18 cellular contexts compared by ENCODE assay signal in genomic region chr6:111291860-111292259, GRCh38.
DNase-seq lines count a peak whose midpoint lies in the region; ATAC-seq, FAIRE-seq and TF ChIP-seq lines count a peak whose summit lies in the region.
"Had no signal": no experiment of that assay in that cellular context is flagged by ENCODE, and none has a peak within 500 bp of the region (broad histone marks: within the 10 kb centered on the region; RNA-seq: fewer than 3 reads in every experiment).

No MANE protein-coding gene starts in this region.

- H3K27ac Mint-ChIP-seq in astrocyte (ENCODE audit: unreplicated experiment), result no peak overlapping the region

- peaks cover 9% of the 10 kb centered on the region for H3K4me1 Mint-ChIP-seq in astrocyte (ENCODE audit: low read depth, unreplicated experiment)

- FAIRE-seq in astrocyte (lab: Jason Lieb, UNC) (no peak), GM19239 (lab: Jason Lieb, UNC) (no peak)
- FAIRE-seq: HTR-8/SVneo, RCC 7860 had no signal

- POLR2A ChIA-PET in HEK293T (lab: Yijun Ruan, JAX), result no interaction called here

- no peak overlapping the region for H3K4me3 Mint-ChIP-seq in astrocyte (ENCODE audit: unreplicated experiment)
- H3K4me3 Mint-ChIP-seq: CD4-positive, alpha-beta memory T cell; H9 had no signal

- peaks cover 6% of the 10 kb centered on the region; the same call in 1 of the 2 replicates for H3K36me3 ChIP-seq in BE2C
- no peaks in the 10 kb centered on the region for H3K36me3 ChIP-seq in astrocyte (ENCODE audit: insufficient read depth, low read length)
- no peaks in the 10 kb centered on the region for H3K36me3 ChIP-seq in psoas muscle (ENCODE audit: insufficient read depth in 1 of 2, low read depth in 1 of 2)

- no peaks in the 10 kb centered on the region for H4K20me1 ChIP-seq in astrocyte (ENCODE audit: insufficient read depth, low read length)

- H3K4me3 ChIP-seq in BE2C (ENCODE audit: low read depth, low read length) (no peak overlapping the region), astrocyte (ENCODE audit: insufficient read depth, low read depth, low read length) (no peak overlapping the region), psoas muscle (no peak overlapping the region)

- H3K4me1 ChIP-seq in BE2C (peaks cover 19% of the 10 kb centered on the region), astrocyte (ENCODE audit: insufficient read depth, low read length) (peaks cover 8% of the 10 kb centered on the region), psoas muscle (peaks cover 15% of the 10 kb centered on the region)

- intact Hi-C loops in psoas muscle (cut with DNase I), result no loop called here

- H3K4me2 ChIP-seq in astrocyte (ENCODE audit: low read length), result no peak overlapping the region

- peaks cover 15% of the 10 kb centered on the region for H3K36me3 Mint-ChIP-seq in astrocyte (ENCODE audit: low read depth, unreplicated experiment)

- no peaks in the 10 kb centered on the region for H3K9me3 ChIP-seq in BE2C
- H3K9me3 ChIP-seq in astrocyte (ENCODE audit: insufficient read depth, low read depth, low read length), result no peaks in the 10 kb centered on the region
- H3K9me3 ChIP-seq in psoas muscle, result no peaks in the 10 kb centered on the region

- no peaks in the 10 kb centered on the region for H3K79me2 ChIP-seq in astrocyte (ENCODE audit: insufficient read depth, low read length)

- peak in 2 of 4 donors; percentile 16 to 43 for ATAC-seq in psoas muscle
- ATAC-seq in HG02973 (IDR thresholded peaks at IDR 0.05; ENCODE audit: unreplicated experiment), result no peak

- TF ChIP-seq CTCF in BE2C (IDR thresholded peaks at IDR 0.05; ENCODE audit: low read depth, low read length) (no peak), astrocyte (IDR thresholded peaks at IDR 0.05; ENCODE audit: insufficient read depth, low read depth, low read length) (no peak), psoas muscle (IDR thresholded peaks at IDR 0.05) (no peak)

- no peak overlapping the region for H3K9ac ChIP-seq in astrocyte (ENCODE audit: low read length)

- H3K27me3 ChIP-seq in BE2C, result no peaks in the 10 kb centered on the region
- no peaks in the 10 kb centered on the region for H3K27me3 ChIP-seq in astrocyte (ENCODE audit: insufficient read depth, low read length)
- H3K27me3 ChIP-seq in psoas muscle (ENCODE audit: insufficient read depth in 3 of 3, low read length in 2 of 3), result no peaks in the 10 kb centered on the region

- no peaks in the 10 kb centered on the region for H3K9me3 Mint-ChIP-seq in astrocyte (ENCODE audit: unreplicated experiment)
- H3K9me3 Mint-ChIP-seq: CD4-positive, alpha-beta memory T cell; H9 had no signal

- no peaks in the 10 kb centered on the region for H3K27me3 Mint-ChIP-seq in astrocyte (ENCODE audit: low read depth, unreplicated experiment)
- H3K27me3 Mint-ChIP-seq: CD4-positive, alpha-beta memory T cell had no signal

- CTCF ChIA-PET in HEK293T (lab: Yijun Ruan, JAX), result no interaction called here

- H3K27ac ChIP-seq in astrocyte (ENCODE audit: low read depth, low read length) (no peak overlapping the region), psoas muscle (peak overlapping the region; percentile 50)

- DNase-seq in BE2C (peak; percentile 35), HEK293T (ENCODE audit: extremely low spot score) (no peak), astrocyte (ENCODE audit: low read depth) (peak; percentile 13), psoas muscle (no peak), NCI-H1105 (lab: John Stamatoyannopoulos, UW) (no peak), GM19239 (ENCODE audit: insufficient read length, low spot score) (no peak)
- DNase-seq: Calu3; CD4-positive, alpha-beta memory T cell; DMS53; H9; NCI-H1092 treated with DMSO at 0.1 percent for 48 hours; NCI-H1694 treated with DMSO at 0.1 percent for 48 hours; NCI-H226; NCI-H524 treated with DMSO at 0.1 percent for 48 hours; Right ventricle myocardium superior had no signal

- WGBS in psoas muscle, 3 donors, result 84 to 93% (median 86%) methylated on average over 4 of the region's 4 CpGs

- H2AFZ ChIP-seq in astrocyte (ENCODE audit: low read depth, low read length), result no peak overlapping the region

TF ChIP-seq in HEK293T, 16 proteins besides CTCF, POLR2A, EP300 and RAD21:
- no peak for TF ChIP-seq ARNT (IDR thresholded peaks at IDR 0.05)
- TF ChIP-seq PKNOX1 (IDR thresholded peaks at IDR 0.05), result peak; percentile 77
- no peak for TF ChIP-seq FOXM1 (IDR thresholded peaks at IDR 0.05; ENCODE audit: borderline replicate concordance)
TF ChIP-seq in HEK293T: peak in this region for 1.

Comparison
In these comparisons a context has a peak if more than half of its experiments do, and no peak if none do; other contexts are left out.
1. DNase-seq: peak in BE2C (single experiment) and astrocyte (single experiment); none in HEK293T (single experiment), psoas muscle (0 of 2), NCI-H1105 (single experiment) and GM19239 (single experiment).